38 cellular contexts compared by ENCODE assay signal in the genomic region with DNA sequence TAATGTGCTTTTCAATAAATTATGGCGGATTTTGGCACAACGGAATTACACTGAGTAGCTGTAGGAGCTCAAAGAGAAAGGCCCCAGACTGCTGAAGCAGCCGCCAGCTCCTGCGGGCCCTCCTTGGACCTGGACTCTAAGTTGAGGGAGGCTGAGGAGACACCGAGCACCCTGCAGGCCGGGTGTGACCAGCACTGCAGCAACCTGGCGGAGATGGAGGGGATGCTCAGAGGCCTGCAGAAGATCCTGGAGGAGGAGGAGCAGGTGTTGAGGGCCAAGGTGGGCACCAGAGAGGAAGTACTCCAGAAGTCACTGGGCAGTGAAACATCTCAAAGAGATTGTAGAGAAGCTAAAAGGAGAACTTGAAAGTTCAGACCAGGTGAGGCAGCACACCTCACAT. TPM values are rescaled to one million over a fixed set of nuclear protein-coding genes. Genes with fewer than 3 reads are reported as not detected.
"Had no signal": no experiment of that assay in that cellular context is flagged by ENCODE, and none has a peak within 500 bp of the region (broad histone marks: within the 10 kb centered on the region; RNA-seq: fewer than 3 reads in every experiment).

No MANE protein-coding gene starts in this region.

- H3K4me3 ChIP-seq: MG63 had no signal

- H3K4me2 ChIP-seq: KMS-11 had no signal

- H3K9me3 ChIP-seq: MG63 had no signal

- H3K36me3 ChIP-seq: MG63 had no signal

- DNase-seq: Karpas-422, Kasumi-1, MG63, MM.1S, MV-4-11, NCI-H1048, NCI-H1092, NCI-H1092 treated with DMSO at 0.1 percent for 48 hours, NCI-H1105, NCI-H1105 treated with DMSO at 0.1 percent for 48 hours, NCI-H1417, NCI-H1417 treated with DMSO at 0.1 percent for 48 hours, NCI-H1436, NCI-H1436 treated with DMSO at 0.1 percent for 48 hours, NCI-H146, NCI-H1694, NCI-H1694 treated with DMSO at 0.1 percent for 48 hours, NCI-H187, NCI-H187 treated with DMSO at 0.1 percent for 48 hours, NCI-H1930, NCI-H2029, NCI-H2029 treated with DMSO at 0.1 percent for 48 hours, NCI-H2081, NCI-H2081 treated with DMSO at 0.1 percent for 48 hours, NCI-H2107, NCI-H2171, NCI-H2171 treated with DMSO at 0.1 percent for 48 hours, NCI-H2227 treated with DMSO at 0.1 percent for 48 hours, NCI-H226, NCI-H345, NCI-H446, NCI-H446 treated with DMSO at 0.1 percent for 48 hours, NCI-H510A had no signal

- H3K9ac ChIP-seq: KMS-11 had no signal

- H3K27me3 ChIP-seq: MG63 had no signal

- H3K27ac ChIP-seq: KMS-11 had no signal

RNA-seq across cellular contexts. Expression of a gene that starts 33.0 kb away (rescaled TPM):
- total RNA-seq: LHCN-M2, M059J, MCF 10A, NCI-H460 had no signal
